ENCODE assay signal across 8 cellular contexts in genomic region chr13:27251166-27252088, GRCh38. TPM values are rescaled to one million over a fixed set of nuclear protein-coding genes. Genes with fewer than 3 reads are reported as not detected.
DNase-seq lines count a peak whose midpoint lies in the region; ATAC-seq and TF ChIP-seq lines count a peak whose summit lies in the region.

Gene RPL21, plus strand, starts transcription at chr13:27251558. Its CDS starts 2,219 bp downstream, at chr13:27253777.

- no peaks in the 10 kb centered on the region for H3K9me3 ChIP-seq in smooth muscle cell (replicated peaks; ENCODE audit: low read depth)

- peaks cover 33% of the 10 kb centered on the region for H3K4me1 Mint-ChIP-seq in WTC11

- CTCF ChIA-PET in WTC11 (lab: Charles Lee): interaction anchor here (0.9 kb wide), 1 partner anchor 74 kb away, joined by 4 read pairs; no protein-coding TSS in a partner anchor

- H3K27me3 ChIP-seq in smooth muscle cell (ENCODE audit: low read depth): no peaks in the 10 kb centered on the region

- peaks cover 58% of the 10 kb centered on the region for H3K79me2 ChIP-seq in smooth muscle cell (ENCODE audit: low read depth)

- H3K36me3 Mint-ChIP-seq in WTC11: peaks cover 48% of the 10 kb centered on the region

- peaks cover 46% of the 10 kb centered on the region for H4K20me1 ChIP-seq in smooth muscle cell (ENCODE audit: low read depth)

- peak; percentile 92 for ATAC-seq in GM18870 (IDR thresholded peaks at IDR 0.05; ENCODE audit: unreplicated experiment)
- peak; percentile 95 for ATAC-seq in HG03135 (IDR thresholded peaks at IDR 0.05; ENCODE audit: unreplicated experiment)
- ATAC-seq in WTC11: peak; percentile 92

- peak within 1 kb of the TSS; percentile 97 for H3K4me2 ChIP-seq in smooth muscle cell

- in situ Hi-C loops in ACHN (cut with HindIII; ENCODE audit: low pct_ligation_motif_present, low pct_unique_long_range_greater_than_20kb, low sequenced_read_pairs): no loop called here

- peak within 1 kb of the TSS; percentile 97 for H3K9ac ChIP-seq in smooth muscle cell (ENCODE audit: low read depth)

- peaks cover 8% of the 10 kb centered on the region for H3K36me3 ChIP-seq in smooth muscle cell (ENCODE audit: low read depth)

- POLR2A ChIA-PET in WTC11 (lab: Charles Lee): interaction anchor here (1.0 kb wide), 1 partner anchor 19 kb away, joined by 7 read pairs; the partner anchor contains the start of gene RASL11A

- H3K27me3 Mint-ChIP-seq in WTC11 (ENCODE audit: low read depth): no peaks in the 10 kb centered on the region; the same call in 1 of the 2 replicates

- H3K9me3 Mint-ChIP-seq in WTC11: no peaks in the 10 kb centered on the region

- peak within 1 kb of the TSS; percentile 94 for H3K4me3 Mint-ChIP-seq in WTC11

- WGBS in smooth muscle cell (ENCODE audit: low lambda C conversion rate): 1% methylated on average over 69 of the region's 69 CpGs

- peak within 1 kb of the TSS; percentile 100 for H3K27ac Mint-ChIP-seq in WTC11

- DNase-seq in ACHN: peak; percentile 91
- DNase-seq in NCI-H2227 treated with DMSO at 0.1 percent for 48 hours (lab: John Stamatoyannopoulos, UW): peak; percentile 79
- DNase-seq in WTC11 (ENCODE audit: low spot score): peak; percentile 85
- peak; percentile 99 for DNase-seq in cardiac fibroblast (ENCODE audit: low read depth in 2 of 2)
- DNase-seq in iPS-NIHi7 (ENCODE audit: extremely low spot score): peak; percentile 84
- peak; percentile 60 for DNase-seq in smooth muscle cell (lab: John Stamatoyannopoulos, UW; ENCODE audit: unreplicated experiment)

- TF ChIP-seq CTCF in WTC11 (IDR thresholded peaks at IDR 0.05) (no peak), cardiac fibroblast (IDR thresholded peaks at IDR 0.05; ENCODE audit: low read depth, low read length) (no peak), smooth muscle cell (IDR thresholded peaks at IDR 0.05; ENCODE audit: borderline replicate concordance, insufficient read depth, poor library complexity, severe bottlenecking) (no peak)

- H3K4me3 ChIP-seq in cardiac fibroblast (replicated peaks in 1 of 2; ENCODE audit: low read depth in 2 of 2, low read length in 2 of 2) (peak within 1 kb of the TSS; percentile 96 to 98), smooth muscle cell (peak within 1 kb of the TSS; percentile 74)

- H3K4me1 ChIP-seq in smooth muscle cell (ENCODE audit: low read depth): peaks cover 26% of the 10 kb centered on the region

- H2AFZ ChIP-seq in smooth muscle cell (ENCODE audit: low read depth): peak within 1 kb of the TSS; percentile 83

- peak within 1 kb of the TSS; percentile 99 for H3K27ac ChIP-seq in smooth muscle cell (ENCODE audit: low read depth)

- H3F3A ChIP-seq in smooth muscle cell (ENCODE audit: low read depth): peaks cover 23% of the 10 kb centered on the region

TF ChIP-seq in WTC11, 78 proteins besides CTCF, POLR2A, EP300 and RAD21 (continues in another document):
- TF ChIP-seq MXD4 (CRISPR knock-in tag; IDR thresholded peaks at IDR 0.05; ENCODE audit: borderline replicate concordance) (no peak), TEAD1 (CRISPR knock-in tag; IDR thresholded peaks at IDR 0.05) (peak; percentile 67; the same call in 1 of the 2 replicates), MLX (CRISPR knock-in tag; IDR thresholded peaks at IDR 0.05) (no peak), ZBTB43 (CRISPR knock-in tag; IDR thresholded peaks at IDR 0.05) (peak; percentile 87), CREM (CRISPR knock-in tag; IDR thresholded peaks at IDR 0.05) (peak; percentile 93), ZNF425 (CRISPR knock-in tag; conservative IDR thresholded peaks at IDR 0.05) (no peak), ATF3 (CRISPR knock-in tag; conservative IDR thresholded peaks at IDR 0.05) (no peak), SMAD4 (CRISPR knock-in tag; IDR thresholded peaks at IDR 0.05) (peak; percentile 52), TEAD4 (CRISPR knock-in tag; IDR thresholded peaks at IDR 0.05) (no peak; the same call in 1 of the 2 replicates), USF2 (CRISPR knock-in tag; IDR thresholded peaks at IDR 0.05) (no peak), TCF7 (CRISPR knock-in tag; IDR thresholded peaks at IDR 0.05; ENCODE audit: low read depth) (0 out of 2 replicates have a peak, but pooled peaks have one; percentile 44), AFF4 (CRISPR knock-in tag; IDR thresholded peaks at IDR 0.05; ENCODE audit: borderline replicate concordance) (no peak; the same call in 1 of the 2 replicates), JUN (CRISPR knock-in tag; IDR thresholded peaks at IDR 0.05) (peak; percentile 60; the same call in 1 of the 2 replicates), ZNF317 (CRISPR knock-in tag; IDR thresholded peaks at IDR 0.05; ENCODE audit: borderline replicate concordance, low read depth) (no peak), RELA (CRISPR knock-in tag; IDR thresholded peaks at IDR 0.05; ENCODE audit: borderline replicate concordance) (no peak), NFYB (CRISPR knock-in tag; conservative IDR thresholded peaks at IDR 0.05; ENCODE audit: low read depth) (no peak)

RNA-seq across cellular contexts. Expression of gene RPL21, which starts in this region (rescaled TPM):
- total RNA-seq in WTC11 (2021): 1,082 to 1,187 TPM (median 1,146 TPM) in 3 replicates
- 1,167 and 1,191 TPM in 2 replicates for total RNA-seq in smooth muscle cell
- polyA plus RNA-seq in smooth muscle cell: 361 and 374 TPM in 2 replicates

Comparison
In these comparisons a context has a peak if more than half of its experiments do, and no peak if none do; other contexts are left out.
1. Peak in every context shown above with its lines: DNase-seq, ATAC-seq, H3K4me3 ChIP-seq and H3K27ac ChIP-seq.